In genomic region chr12:2543801-2544200, GRCh38 we compare ENCODE assay signal across 26 cellular contexts.
A peak's percentile ranks its signal among the peaks of the same experiment; 100 is the strongest.
DNase-seq lines count a peak whose midpoint lies in the region; ATAC-seq and TF ChIP-seq lines count a peak whose summit lies in the region.
"Had no signal": no experiment of that assay in that cellular context is flagged by ENCODE, and none has a peak within 500 bp of the region (broad histone marks: within the 10 kb centered on the region; RNA-seq: fewer than 3 reads in every experiment).

No MANE protein-coding gene starts in this region.

- H3K4me1 ChIP-seq in OCI-LY3 (ENCODE audit: low read length) (peaks cover 61% of the 10 kb centered on the region), uterus (no peaks in the 10 kb centered on the region)
- H3K4me1 ChIP-seq: body of pancreas, thyroid gland had no signal

- H3K27ac ChIP-seq in OCI-LY3 (ENCODE audit: low read length) (peak overlapping the region; percentile 99), uterus (no peak overlapping the region)
- H3K27ac ChIP-seq: body of pancreas, hepatocyte, HL-60, KMS-11, spleen, thyroid gland had no signal

- H4K20me1 ChIP-seq in OCI-LY3 (ENCODE audit: insufficient read depth, low read length), result no peaks in the 10 kb centered on the region

- no peaks in the 10 kb centered on the region for H3K79me2 ChIP-seq in OCI-LY3 (ENCODE audit: low read length)
- H3K79me2 ChIP-seq: hepatocyte had no signal

- no peaks in the 10 kb centered on the region for H3K36me3 ChIP-seq in OCI-LY3 (replicated peaks; ENCODE audit: low read depth, low read length)
- H3K36me3 ChIP-seq in uterus, result no peaks in the 10 kb centered on the region
- H3K36me3 ChIP-seq: spleen, thyroid gland had no signal

- H2AFZ ChIP-seq in OCI-LY3 (ENCODE audit: low read depth, low read length), result no peak overlapping the region
- H2AFZ ChIP-seq: hepatocyte had no signal

- H3K9ac ChIP-seq in OCI-LY3 (ENCODE audit: low read length), result peak overlapping the region; percentile 73
- H3K9ac ChIP-seq: KMS-11, SK-N-SH had no signal

- peak overlapping the region; percentile 81 for H3K27ac Mint-ChIP-seq in activated CD4-positive, alpha-beta T cell treated with anti-CD3 and anti-CD28 coated beads, Interleukin-2, amount 10 ng/mL, durations not matched to agents 24 days and 14 days
- peak overlapping the region; percentile 87 for H3K27ac Mint-ChIP-seq in activated T-helper 2 cell treated with anti-CD3 and anti-CD28 coated beads, Interferon-gamma antibody, Interleukin-2, Interleukin-4, amounts not matched to agents 10 μg/mL and 5 μg/mL and 100 μg/mL, durations not matched to agents 14 hours and 24 hours and 36 hours
- no peak overlapping the region for H3K27ac Mint-ChIP-seq in T-helper 17 cell
- H3K27ac Mint-ChIP-seq: stimulated activated naive CD8-positive, alpha-beta T cell treated with anti-CD3 and anti-CD28 coated beads, Interleukin-15, Interleukin-2, amounts not matched to agents 100 ng/mL and 50 ng/mL, for 24 hours had no signal

- no peak overlapping the region for H3K4me3 ChIP-seq in GM12865 (ENCODE audit: low read depth, low read length)
- H3K4me3 ChIP-seq in OCI-LY3 (ENCODE audit: low read length), result peak overlapping the region; percentile 61
- no peak overlapping the region for H3K4me3 ChIP-seq in uterus
- H3K4me3 ChIP-seq: body of pancreas, hepatocyte, spleen, thyroid gland had no signal

- DNase-seq in activated CD4-positive, alpha-beta T cell treated with anti-CD3 and anti-CD28 coated beads, Interleukin-2, amount 10 ng/mL, durations not matched to agents 24 days and 14 days, result peak; percentile 64
- no peak for DNase-seq in activated CD4-positive, alpha-beta T cell treated with anti-CD3 and anti-CD28 coated beads for 4 hours
- DNase-seq in GM12865 (ENCODE audit: low read depth) (peak; percentile 62), uterus (no peak), T-helper 17 cell (no peak), NCI-H1048 (lab: John Stamatoyannopoulos, UW) (no peak)
- DNase-seq in activated T-helper 2 cell treated with anti-CD3 and anti-CD28 coated beads, Interferon-gamma antibody, Interleukin-2, Interleukin-4, amounts not matched to agents 10 μg/mL and 5 μg/mL and 100 μg/mL, durations not matched to agents 14 hours and 24 hours and 36 hours (ENCODE audit: low spot score), result no peak
- DNase-seq: body of pancreas; Calu3; dermis blood vessel endothelial cell; DND-41; left cardiac atrium; NCI-H1417 treated with DMSO at 0.1 percent for 48 hours; NCI-H2107; NCI-H446; right cardiac atrium; SK-N-SH; spleen; stimulated activated CD4-positive, alpha-beta T cell treated with anti-CD3 and anti-CD28 coated beads, Interleukin-4, amount 100 ng/mL, for 24 hours; thyroid gland had no signal

- intact Hi-C loops in activated CD4-positive, alpha-beta T cell treated with anti-CD3 and anti-CD28 coated beads, Interleukin-2, amount 10 ng/mL, durations not matched to agents 24 days and 14 days (cut with micrococcal nuclease), result loop anchor here (10.0 kb wide), 1 partner anchor 159 kb away; no protein-coding TSS in a partner anchor
- intact Hi-C loops in activated T-helper 2 cell treated with anti-CD3 and anti-CD28 coated beads, Interferon-gamma antibody, Interleukin-2, Interleukin-4, amounts not matched to agents 10 μg/mL and 5 μg/mL and 100 μg/mL, durations not matched to agents 14 hours and 24 hours and 36 hours (cut with micrococcal nuclease), result loop anchor here (1.0 to 5.0 kb wide), 3 partner anchors 15 to 156 kb away; no protein-coding TSS in a partner anchor
- intact Hi-C loops in uterus (cut with DNase I; ENCODE audit: low total_unique reads), result no loop called here

- H3K9me3 Mint-ChIP-seq in activated CD4-positive, alpha-beta T cell treated with anti-CD3 and anti-CD28 coated beads, Interleukin-2, amount 10 ng/mL, durations not matched to agents 24 days and 14 days, result no peaks in the 10 kb centered on the region
- no peaks in the 10 kb centered on the region for H3K9me3 Mint-ChIP-seq in activated T-helper 2 cell treated with anti-CD3 and anti-CD28 coated beads, Interferon-gamma antibody, Interleukin-2, Interleukin-4, amounts not matched to agents 10 μg/mL and 5 μg/mL and 100 μg/mL, durations not matched to agents 14 hours and 24 hours and 36 hours
- H3K9me3 Mint-ChIP-seq: stimulated activated naive CD8-positive, alpha-beta T cell treated with anti-CD3 and anti-CD28 coated beads, Interleukin-15, Interleukin-2, amounts not matched to agents 100 ng/mL and 50 ng/mL, for 24 hours had no signal

- ATAC-seq in T-helper 17 cell, result no peak
- ATAC-seq: body of pancreas, HCT116, left cardiac atrium, right cardiac atrium had no signal

- H3K9me3 ChIP-seq in OCI-LY3 (ENCODE audit: insufficient read depth, low read length), result no peaks in the 10 kb centered on the region
- H3K9me3 ChIP-seq in uterus, result no peaks in the 10 kb centered on the region
- no peaks in the 10 kb centered on the region for H3K9me3 ChIP-seq in T-helper 17 cell (ENCODE audit: control insufficient read depth, low read length, poor library complexity, severe bottlenecking)
- H3K9me3 ChIP-seq: body of pancreas, SK-N-SH, spleen, thyroid gland had no signal

- no peak for TF ChIP-seq POLR2A in uterus (IDR thresholded peaks at IDR 0.05)

- H3K36me3 Mint-ChIP-seq in activated CD4-positive, alpha-beta T cell treated with anti-CD3 and anti-CD28 coated beads, Interleukin-2, amount 10 ng/mL, durations not matched to agents 24 days and 14 days (ENCODE audit: low read depth), result no peaks in the 10 kb centered on the region
- no peaks in the 10 kb centered on the region for H3K36me3 Mint-ChIP-seq in activated T-helper 2 cell treated with anti-CD3 and anti-CD28 coated beads, Interferon-gamma antibody, Interleukin-2, Interleukin-4, amounts not matched to agents 10 μg/mL and 5 μg/mL and 100 μg/mL, durations not matched to agents 14 hours and 24 hours and 36 hours (ENCODE audit: low read depth)
- no peaks in the 10 kb centered on the region for H3K36me3 Mint-ChIP-seq in T-helper 17 cell (ENCODE audit: low read depth)

- peaks cover 15% of the 10 kb centered on the region for H3K4me1 Mint-ChIP-seq in activated CD4-positive, alpha-beta T cell treated with anti-CD3 and anti-CD28 coated beads, Interleukin-2, amount 10 ng/mL, durations not matched to agents 24 days and 14 days
- H3K4me1 Mint-ChIP-seq in activated T-helper 2 cell treated with anti-CD3 and anti-CD28 coated beads, Interferon-gamma antibody, Interleukin-2, Interleukin-4, amounts not matched to agents 10 μg/mL and 5 μg/mL and 100 μg/mL, durations not matched to agents 14 hours and 24 hours and 36 hours (ENCODE audit: low read depth), result peaks cover 24% of the 10 kb centered on the region
- no peaks in the 10 kb centered on the region for H3K4me1 Mint-ChIP-seq in T-helper 17 cell

- H3K4me2 ChIP-seq in OCI-LY3 (ENCODE audit: low read length), result peak overlapping the region; percentile 83
- H3K4me2 ChIP-seq: hepatocyte, KMS-11, SK-N-SH had no signal

- peak overlapping the region; percentile 24 for H3K4me3 Mint-ChIP-seq in activated CD4-positive, alpha-beta T cell treated with anti-CD3 and anti-CD28 coated beads, Interleukin-2, amount 10 ng/mL, durations not matched to agents 24 days and 14 days
- no peak overlapping the region for H3K4me3 Mint-ChIP-seq in activated T-helper 2 cell treated with anti-CD3 and anti-CD28 coated beads, Interferon-gamma antibody, Interleukin-2, Interleukin-4, amounts not matched to agents 10 μg/mL and 5 μg/mL and 100 μg/mL, durations not matched to agents 14 hours and 24 hours and 36 hours (ENCODE audit: low read depth)
- H3K4me3 Mint-ChIP-seq in T-helper 17 cell, result no peak overlapping the region
- H3K4me3 Mint-ChIP-seq: stimulated activated naive CD8-positive, alpha-beta T cell treated with anti-CD3 and anti-CD28 coated beads, Interleukin-15, Interleukin-2, amounts not matched to agents 100 ng/mL and 50 ng/mL, for 24 hours had no signal

- no peak for TF ChIP-seq CTCF in GM12865 (IDR thresholded peaks at IDR 0.05; ENCODE audit: insufficient read depth, low read depth, low read length, missing control alignments)
- no peak for TF ChIP-seq CTCF in OCI-LY3 (IDR thresholded peaks at IDR 0.05; ENCODE audit: low read depth, low read length)
- TF ChIP-seq CTCF in uterus (IDR thresholded peaks at IDR 0.05), result no peak

- H3K27me3 ChIP-seq in OCI-LY3 (ENCODE audit: low read depth, low read length) (no peaks in the 10 kb centered on the region), uterus (no peaks in the 10 kb centered on the region)
- H3K27me3 ChIP-seq: body of pancreas, spleen, thyroid gland had no signal

- no peaks in the 10 kb centered on the region for H3K27me3 Mint-ChIP-seq in activated CD4-positive, alpha-beta T cell treated with anti-CD3 and anti-CD28 coated beads, Interleukin-2, amount 10 ng/mL, durations not matched to agents 24 days and 14 days
- no peaks in the 10 kb centered on the region for H3K27me3 Mint-ChIP-seq in activated T-helper 2 cell treated with anti-CD3 and anti-CD28 coated beads, Interferon-gamma antibody, Interleukin-2, Interleukin-4, amounts not matched to agents 10 μg/mL and 5 μg/mL and 100 μg/mL, durations not matched to agents 14 hours and 24 hours and 36 hours (ENCODE audit: low read depth)
- peaks cover 11% of the 10 kb centered on the region for H3K27me3 Mint-ChIP-seq in T-helper 17 cell

Comparison
In these comparisons a context has a peak if more than half of its experiments do, and no peak if none do; other contexts are left out.
1. DNase-seq: peak in activated CD4-positive, alpha-beta T cell treated with anti-CD3 and anti-CD28 coated beads, Interleukin-2, amount 10 ng/mL, durations not matched to agents 24 days and 14 days (single experiment) and GM12865 (single experiment); none in activated CD4-positive, alpha-beta T cell treated with anti-CD3 and anti-CD28 coated beads for 4 hours (0 of 2), activated T-helper 2 cell treated with anti-CD3 and anti-CD28 coated beads, Interferon-gamma antibody, Interleukin-2, Interleukin-4, amounts not matched to agents 10 μg/mL and 5 μg/mL and 100 μg/mL, durations not matched to agents 14 hours and 24 hours and 36 hours (single experiment), uterus (0 of 2), T-helper 17 cell (0 of 3) and NCI-H1048 (single experiment).